ENCODE assay signal across 8 cellular contexts in genomic region chr7:38345546-38346172, GRCh38.
DNase-seq lines count a peak whose midpoint lies in the region; ATAC-seq and TF ChIP-seq lines count a peak whose summit lies in the region.
"Not testable (repeated sequence)": the region's sequence is repeated elsewhere in the genome, so short reads cannot be mapped to it uniquely, and the experiment has no call there.

No MANE protein-coding gene starts in this region.

- H3K27ac ChIP-seq in RWPE2 (ENCODE audit: poor library complexity, severe bottlenecking); fibroblast of lung (ENCODE audit: insufficient read depth, low read length): not testable (repeated sequence)

- H3K4me1 Mint-ChIP-seq in natural killer cell, result peaks cover 47 to 70% of the 10 kb centered on the region in 2 donors

- not testable (repeated sequence) for H3K79me2 ChIP-seq in fibroblast of lung (ENCODE audit: control insufficient read depth, insufficient read depth, low read length)

- TF ChIP-seq CTCF in LNCAP (IDR thresholded peaks at IDR 0.05) (peak; percentile 80), RWPE2 (IDR thresholded peaks at IDR 0.05; ENCODE audit: poor library complexity, severe bottlenecking) (peak; percentile 24), fibroblast of lung (conservative IDR thresholded peaks at IDR 0.05 in 1 of 2, IDR thresholded peaks at IDR 0.05 in 1 of 2; ENCODE audit: low read depth in 1 of 2, low read length in 2 of 2) (peak; percentile 60 to 77), natural killer cell (IDR thresholded peaks at IDR 0.05) (peak; percentile 73)

- H2AFZ ChIP-seq in fibroblast of lung (ENCODE audit: low read length), result not testable (repeated sequence)

- not testable (repeated sequence) for H3K9ac ChIP-seq in fibroblast of lung (ENCODE audit: insufficient read depth, low read length)

- not testable (repeated sequence) for H4K20me1 ChIP-seq in fibroblast of lung (ENCODE audit: control insufficient read depth, extremely low read depth, insufficient read depth, low read length)

- not testable (repeated sequence) for H3K4me2 ChIP-seq in fibroblast of lung (ENCODE audit: extremely low read depth, insufficient read depth, low read length)

- H3K9me3 Mint-ChIP-seq in natural killer cell, result not testable (repeated sequence)

- not testable (repeated sequence) for H3K36me3 Mint-ChIP-seq in natural killer cell

- H3K27ac Mint-ChIP-seq in natural killer cell, result peak overlapping the region; percentile 72 to 93

- H3K4me1 ChIP-seq in RWPE2 (ENCODE audit: insufficient read depth, poor library complexity, severe bottlenecking); fibroblast of lung (ENCODE audit: control insufficient read depth, extremely low read depth, insufficient read depth, low read length): not testable (repeated sequence)

- intact Hi-C loops in natural killer cell (cut with micrococcal nuclease), result not testable (repeated sequence)

- not testable (repeated sequence) for H3K27me3 ChIP-seq in RWPE2 (ENCODE audit: insufficient read depth, poor library complexity, severe bottlenecking); fibroblast of lung (ENCODE audit: control insufficient read depth, insufficient read depth, low read length)

- peak; percentile 52 for ATAC-seq in GM18861 (IDR thresholded peaks at IDR 0.05; ENCODE audit: unreplicated experiment)
- peak; percentile 58 for ATAC-seq in HG02642 (IDR thresholded peaks at IDR 0.05; ENCODE audit: poor library complexity, unreplicated experiment)
- peak; percentile 82 for ATAC-seq in RWPE2 (ENCODE audit: low read depth)
- peak; percentile 51 to 94 (median 57) for ATAC-seq in natural killer cell

- not testable (repeated sequence) for H3K36me3 ChIP-seq in RWPE2 (ENCODE audit: low read depth); fibroblast of lung (ENCODE audit: control insufficient read depth, insufficient read depth, low read length)

- H3K4me3 Mint-ChIP-seq in natural killer cell, result not testable (repeated sequence)

- peak; percentile 64 for DNase-seq in AG20443 (ENCODE audit: low spot score)
- DNase-seq in RWPE2 (ENCODE audit: low spot score), result not testable (repeated sequence)
- DNase-seq in activated effector memory CD4-positive, alpha-beta T cell treated with anti-CD3 and anti-CD28 coated beads, Interleukin-2, amount 50 U/mL, for 16 hours, result peak; percentile 73
- DNase-seq in fibroblast of lung (ENCODE audit: low read depth in 2 of 2), result peak; percentile 35 to 37
- DNase-seq in natural killer cell, result peak; percentile 56

- H3K9me3 ChIP-seq in RWPE2 (ENCODE audit: severe bottlenecking); fibroblast of lung (ENCODE audit: control insufficient read depth, insufficient read depth, low read depth, low read length): not testable (repeated sequence)

- H3K27me3 Mint-ChIP-seq in natural killer cell (ENCODE audit: low read depth in 2 of 2), result not testable (repeated sequence)

- H3K4me3 ChIP-seq in RWPE2 (ENCODE audit: severe bottlenecking); fibroblast of lung (replicated peaks in 1 of 4; ENCODE audit: control extremely low read depth in 1 of 4, insufficient read depth in 1 of 4, low read depth in 3 of 4, low read length in 4 of 4): not testable (repeated sequence)

Comparison
In these comparisons a context has a peak if more than half of its experiments do, and no peak if none do; other contexts are left out.
1. CTCF ChIP-seq: peak in every context shown above with its lines; median percentile 80 in LNCAP; 73 in natural killer cell; 68 in fibroblast of lung; 24 in RWPE2.